Comparison of ENCODE assay signal across 11 cellular contexts in genomic region chr17:50946891-50947843, GRCh38.
DNase-seq lines count a peak whose midpoint lies in the region; ATAC-seq and TF ChIP-seq lines count a peak whose summit lies in the region.
"Had no signal": no experiment of that assay in that cellular context is flagged by ENCODE, and none has a peak within 500 bp of the region (broad histone marks: within the 10 kb centered on the region; RNA-seq: fewer than 3 reads in every experiment).

No MANE protein-coding gene starts in this region.

- H3K36me3 Mint-ChIP-seq in naive thymus-derived CD4-positive, alpha-beta T cell: peaks cover 0 to 6% (median 0%) of the 10 kb centered on the region in 5 donors

- peaks cover 4 to 68% (median 49%) of the 10 kb centered on the region in 12 donors for H3K4me1 ChIP-seq in heart left ventricle
- H3K4me1 ChIP-seq in naive thymus-derived CD4-positive, alpha-beta T cell (ENCODE audit: control insufficient read depth in 2 of 2, insufficient read depth in 2 of 2, low read length in 2 of 2): peaks cover 17 to 30% of the 10 kb centered on the region in 2 donors
- peaks cover 46% of the 10 kb centered on the region for H3K4me1 ChIP-seq in vagina

- POLR2A ChIA-PET in naive thymus-derived CD4-positive, alpha-beta T cell (lab: Charles Lee): interaction anchor here (0.5 to 26.4 kb wide), 9 partner anchors 11 to 95 kb away, joined by 3 to 664 read pairs (median 9); partner anchors contain the start of gene TOB1

- DNase-seq in heart left ventricle (no peak), left ventricle myocardium superior (no peak), coronary artery (ENCODE audit: low spot score) (peak; percentile 73), vagina (ENCODE audit: extremely low spot score in 2 of 2) (peak in 1 of 2 donors; percentile 77), NCI-H1694 treated with DMSO at 0.1 percent for 48 hours (lab: John Stamatoyannopoulos, UW) (no peak), epidermal melanocyte (ENCODE audit: insufficient read length, low spot score) (no peak)
- no peak for DNase-seq in naive thymus-derived CD4-positive, alpha-beta T cell

- no peak for TF ChIP-seq POLR2A in heart left ventricle (IDR thresholded peaks at IDR 0.05)
- TF ChIP-seq POLR2A in vagina (IDR thresholded peaks at IDR 0.05): no peak

- H3K27me3 ChIP-seq in heart left ventricle: no peaks in the 10 kb centered on the region
- H3K27me3 ChIP-seq in naive thymus-derived CD4-positive, alpha-beta T cell (ENCODE audit: control insufficient read depth in 2 of 2, insufficient read depth in 2 of 2, low read length in 2 of 2): no peaks in the 10 kb centered on the region
- no peaks in the 10 kb centered on the region for H3K27me3 ChIP-seq in vagina
- H3K27me3 ChIP-seq: BE2C, cardiac muscle cell had no signal

- ATAC-seq in heart left ventricle (no peak), left ventricle myocardium superior (no peak), GM19324 (IDR thresholded peaks at IDR 0.05; ENCODE audit: low FRiP score, unreplicated experiment) (no peak)
- no peak for ATAC-seq in naive thymus-derived CD4-positive, alpha-beta T cell
- ATAC-seq: left lung had no signal

- H3K9me3 ChIP-seq in heart left ventricle (no peaks in the 10 kb centered on the region), vagina (no peaks in the 10 kb centered on the region)
- H3K9me3 ChIP-seq in naive thymus-derived CD4-positive, alpha-beta T cell (ENCODE audit: control insufficient read depth in 2 of 3, low read length in 3 of 3): no peaks in the 10 kb centered on the region
- H3K9me3 ChIP-seq: BE2C, left lung had no signal

- H3K4me3 ChIP-seq in heart left ventricle (no peak overlapping the region), coronary artery (no peak overlapping the region), vagina (no peak overlapping the region)
- no peak overlapping the region for H3K4me3 ChIP-seq in naive thymus-derived CD4-positive, alpha-beta T cell (ENCODE audit: low read length)
- H3K4me3 ChIP-seq: cardiac muscle cell, left lung had no signal

- 91 to 95% (median 93%) methylated on average over 20 of the region's 20 CpGs for WGBS in heart left ventricle, 4 donors

- H3K36me3 ChIP-seq in heart left ventricle: no peaks in the 10 kb centered on the region
- H3K36me3 ChIP-seq in naive thymus-derived CD4-positive, alpha-beta T cell (ENCODE audit: control insufficient read depth in 2 of 3, insufficient read depth in 3 of 3, low read length in 3 of 3): no peaks in the 10 kb centered on the region
- H3K36me3 ChIP-seq in vagina: no peaks in the 10 kb centered on the region
- H3K36me3 ChIP-seq: BE2C, cardiac muscle cell, left lung had no signal

- TF ChIP-seq CTCF in heart left ventricle (IDR thresholded peaks at IDR 0.05) (no peak), coronary artery (IDR thresholded peaks at IDR 0.05) (no peak), vagina (IDR thresholded peaks at IDR 0.05) (no peak)

- H3K4me3 Mint-ChIP-seq in naive thymus-derived CD4-positive, alpha-beta T cell: peak overlapping the region in 2 of 10 donors; percentile 1 to 30

- no peaks in the 10 kb centered on the region for H3K27me3 Mint-ChIP-seq in naive thymus-derived CD4-positive, alpha-beta T cell

- H3K9me3 Mint-ChIP-seq in naive thymus-derived CD4-positive, alpha-beta T cell: peaks cover 0 to 1% (median 0%) of the 10 kb centered on the region in 11 donors

- H3K27ac Mint-ChIP-seq in naive thymus-derived CD4-positive, alpha-beta T cell: peak overlapping the region in 8 of 9 donors; percentile 31 to 79 (median 73)

- CTCF ChIA-PET in naive thymus-derived CD4-positive, alpha-beta T cell (lab: Charles Lee): interaction anchor here (0.7 to 20.2 kb wide), 7 partner anchors 11 to 303 kb away, joined by 3 to 393 read pairs (median 4); partner anchors contain the start of gene TOB1

- H3K27ac ChIP-seq in heart left ventricle (peak overlapping the region in 7 of 12 donors; percentile 73 to 91 (median 83)), coronary artery (peak overlapping the region; percentile 87 to 90), vagina (peak overlapping the region; percentile 93)
- H3K27ac ChIP-seq in naive thymus-derived CD4-positive, alpha-beta T cell (ENCODE audit: low read depth, low read length): no peak overlapping the region
- H3K27ac ChIP-seq: cardiac muscle cell, left lung had no signal

- peaks cover 26 to 60% (median 39%) of the 10 kb centered on the region in 7 donors for H3K4me1 Mint-ChIP-seq in naive thymus-derived CD4-positive, alpha-beta T cell

- intact Hi-C loops in heart left ventricle (cut with DNase I): loop anchor here in 2 of 10 donors (5.0 kb wide), 2 partner anchors 80 to 405 kb away; partner anchors contain the start of gene TOB1 (in 1 of the 2)
- intact Hi-C loops in left ventricle myocardium superior (cut with micrococcal nuclease): no loop called here
- intact Hi-C loops in naive thymus-derived CD4-positive, alpha-beta T cell (cut with micrococcal nuclease): no loop called here
- intact Hi-C loops in vagina (cut with DNase I): no loop called here
